ENCODE assay signal across 9 cellular contexts in genomic region chr19:8017808-8018207, GRCh38. TPM values are rescaled to one million over a fixed set of nuclear protein-coding genes. Genes with fewer than 3 reads are reported as not detected.
DNase-seq lines count a peak whose midpoint lies in the region; ATAC-seq and TF ChIP-seq lines count a peak whose summit lies in the region.
"Had no signal": no experiment of that assay in that cellular context is flagged by ENCODE, and none has a peak within 500 bp of the region (broad histone marks: within the 10 kb centered on the region; RNA-seq: fewer than 3 reads in every experiment).

No MANE protein-coding gene starts in this region.

- intact Hi-C loops in heart left ventricle (cut with DNase I), result loop anchor here in 1 of 10 donors (10.0 kb wide), 1 partner anchor 127 kb away; the partner anchor contains the start of gene FBN3

- peak; percentile 14 for DNase-seq in GF-D8 (lab: John Stamatoyannopoulos, UW)
- peak in 1 of 2 experiments; percentile 75 for DNase-seq in HL-60 (ENCODE audit: low read depth in 1 of 2, low spot score in 1 of 2)
- DNase-seq in activated CD4-positive, alpha-beta T cell treated with anti-CD3 and anti-CD28 coated beads, Interleukin-2, amount 10 ng/mL, durations not matched to agents 7 days and 5 days, result peak; percentile 62
- DNase-seq in lung (ENCODE audit: low spot score), result no peak
- no peak for DNase-seq in heart left ventricle
- no peak for DNase-seq in pons (ENCODE audit: low spot score)
- DNase-seq: MG63 had no signal

- H3K9me3 Mint-ChIP-seq in activated CD4-positive, alpha-beta T cell treated with anti-CD3 and anti-CD28 coated beads, Interleukin-2, amount 10 ng/mL, durations not matched to agents 7 days and 5 days, result no peaks in the 10 kb centered on the region

- H3K9me3 ChIP-seq in lung (ENCODE audit: control insufficient read depth in 2 of 2, insufficient read depth in 1 of 2, low read length in 1 of 2) (peaks cover 0 to 2% of the 10 kb centered on the region in 2 donors), heart left ventricle (no peaks in the 10 kb centered on the region)
- H3K9me3 ChIP-seq: MG63 had no signal

- POLR2A ChIA-PET in activated CD4-positive, alpha-beta T cell treated with anti-CD3 and anti-CD28 coated beads, Interleukin-2, amount 10 ng/mL, durations not matched to agents 7 days and 5 days (lab: Charles Lee), result no interaction called here

- CTCF ChIA-PET in activated CD4-positive, alpha-beta T cell treated with anti-CD3 and anti-CD28 coated beads, Interleukin-2, amount 10 ng/mL, durations not matched to agents 7 days and 5 days (lab: Charles Lee), result interaction anchor here (1.0 to 1.7 kb wide), 2 partner anchors 16 to 184 kb away, joined by 3 to 8 read pairs; no protein-coding TSS in a partner anchor

- H3K27ac ChIP-seq in HL-60 (replicated peaks) (no peak overlapping the region), lung (ENCODE audit: low read depth in 1 of 2, low read length in 1 of 2) (no peak overlapping the region), heart left ventricle (no peak overlapping the region)

- H3K4me1 Mint-ChIP-seq in activated CD4-positive, alpha-beta T cell treated with anti-CD3 and anti-CD28 coated beads, Interleukin-2, amount 10 ng/mL, durations not matched to agents 7 days and 5 days, result peaks cover 9% of the 10 kb centered on the region

- H3K4me3 ChIP-seq in HL-60 (replicated peaks; ENCODE audit: insufficient read depth, low read length), result no peak overlapping the region
- H3K4me3 ChIP-seq in lung, result no peak overlapping the region
- no peak overlapping the region for H3K4me3 ChIP-seq in heart left ventricle
- H3K4me3 ChIP-seq: MG63 had no signal

- ATAC-seq in lung (ENCODE audit: insufficient read depth, low FRiP score) (no peak), HG02588 (IDR thresholded peaks at IDR 0.05; ENCODE audit: unreplicated experiment) (no peak), heart left ventricle (no peak), HG03135 (IDR thresholded peaks at IDR 0.05; ENCODE audit: unreplicated experiment) (no peak)

- peaks cover 0 to 2% of the 10 kb centered on the region in 2 donors for H3K4me1 ChIP-seq in lung (ENCODE audit: control insufficient read depth in 2 of 2, insufficient read depth in 2 of 2, low read length in 2 of 2)
- no peaks in the 10 kb centered on the region for H3K4me1 ChIP-seq in heart left ventricle

- no peaks in the 10 kb centered on the region for H3K36me3 ChIP-seq in lung (ENCODE audit: control insufficient read depth in 2 of 2, insufficient read depth in 2 of 2, low read length in 2 of 2)
- no peaks in the 10 kb centered on the region for H3K36me3 ChIP-seq in heart left ventricle
- H3K36me3 ChIP-seq: MG63 had no signal

- H3K27me3 ChIP-seq in HL-60 (ENCODE audit: insufficient read depth, poor library complexity, severe bottlenecking), result no peaks in the 10 kb centered on the region
- no peaks in the 10 kb centered on the region for H3K27me3 ChIP-seq in lung (ENCODE audit: control insufficient read depth, insufficient read depth)
- H3K27me3 ChIP-seq in heart left ventricle, result no peaks in the 10 kb centered on the region
- H3K27me3 ChIP-seq: MG63 had no signal

- TF ChIP-seq CTCF in HL-60 (IDR thresholded peaks at IDR 0.05; ENCODE audit: insufficient read depth, low read length) (peak; percentile 61), lung (IDR thresholded peaks at IDR 0.05; ENCODE audit: control extremely low read depth, extremely low read depth) (peak; percentile 3), heart left ventricle (IDR thresholded peaks at IDR 0.05) (no peak)

- H3K27ac Mint-ChIP-seq in activated CD4-positive, alpha-beta T cell treated with anti-CD3 and anti-CD28 coated beads, Interleukin-2, amount 10 ng/mL, durations not matched to agents 7 days and 5 days, result peak overlapping the region; percentile 72

- no peak for TF ChIP-seq POLR2A in heart left ventricle (IDR thresholded peaks at IDR 0.05)

- H3K27me3 Mint-ChIP-seq in activated CD4-positive, alpha-beta T cell treated with anti-CD3 and anti-CD28 coated beads, Interleukin-2, amount 10 ng/mL, durations not matched to agents 7 days and 5 days, result no peaks in the 10 kb centered on the region

- no peaks in the 10 kb centered on the region for H3K36me3 Mint-ChIP-seq in activated CD4-positive, alpha-beta T cell treated with anti-CD3 and anti-CD28 coated beads, Interleukin-2, amount 10 ng/mL, durations not matched to agents 7 days and 5 days (ENCODE audit: low read depth)

- 57 to 75% methylated on average over 14 of the region's 14 CpGs for WGBS in lung, 2 donors
- 71 to 88% (median 83%) methylated on average over 14 of the region's 14 CpGs for WGBS in heart left ventricle, 4 donors

- H3K4me3 Mint-ChIP-seq in activated CD4-positive, alpha-beta T cell treated with anti-CD3 and anti-CD28 coated beads, Interleukin-2, amount 10 ng/mL, durations not matched to agents 7 days and 5 days, result no peak overlapping the region

RNA-seq across cellular contexts. Expression of gene ELAVL1, which starts 12.4 kb away (rescaled TPM):
- 100 to 1,000 TPM; 109 TPM for total RNA-seq in activated CD4-positive, alpha-beta T cell treated with anti-CD3 and anti-CD28 coated beads, Interleukin-2, amount 10 ng/mL, durations not matched to agents 7 days and 5 days
- total RNA-seq in lung (10 to 100 TPM; 61.0 to 72.8 TPM), heart left ventricle (10 to 100 TPM; 31.4 to 62.0 (median 53.4) TPM)
- polyA plus RNA-seq in lung (10 to 100 TPM; 15.0 to 33.0 TPM), heart left ventricle (10 to 100 TPM in 1 of 2 donors, 1 to 10 TPM in 1; 9.8 to 38.9 TPM)

RNA-seq across cellular contexts. Expression of gene CCL25, which starts 34.8 kb away (rescaled TPM):
- 1 to 10 TPM; 5.2 to 7.4 TPM for total RNA-seq in activated CD4-positive, alpha-beta T cell treated with anti-CD3 and anti-CD28 coated beads, Interleukin-2, amount 10 ng/mL, durations not matched to agents 7 days and 5 days
- total RNA-seq in lung, result not detected
- polyA plus RNA-seq in lung, result not detected
- total RNA-seq in heart left ventricle, result not detected
- not detected for polyA plus RNA-seq in heart left ventricle

Comparison
In these comparisons a context has a peak if more than half of its experiments do, and no peak if none do; other contexts are left out.
1. DNase-seq: peak in GF-D8 (single experiment) and activated CD4-positive, alpha-beta T cell treated with anti-CD3 and anti-CD28 coated beads, Interleukin-2, amount 10 ng/mL, durations not matched to agents 7 days and 5 days (single experiment); none in lung (single experiment), heart left ventricle (0 of 5) and pons (single experiment).
2. CTCF ChIP-seq: peak in HL-60 (single experiment) and lung (single experiment); none in heart left ventricle (0 of 12).
3. RNA of gene CCL25, which starts 34.8 kb away (total RNA-seq): 5.2 to 7.4 TPM in activated CD4-positive, alpha-beta T cell treated with anti-CD3 and anti-CD28 coated beads, Interleukin-2, amount 10 ng/mL, durations not matched to agents 7 days and 5 days; not detected in lung and not detected in heart left ventricle; every median in the first group is over 4 times any median in the second.